ENCODE assay signal across 1 cellular context in the genomic region with DNA sequence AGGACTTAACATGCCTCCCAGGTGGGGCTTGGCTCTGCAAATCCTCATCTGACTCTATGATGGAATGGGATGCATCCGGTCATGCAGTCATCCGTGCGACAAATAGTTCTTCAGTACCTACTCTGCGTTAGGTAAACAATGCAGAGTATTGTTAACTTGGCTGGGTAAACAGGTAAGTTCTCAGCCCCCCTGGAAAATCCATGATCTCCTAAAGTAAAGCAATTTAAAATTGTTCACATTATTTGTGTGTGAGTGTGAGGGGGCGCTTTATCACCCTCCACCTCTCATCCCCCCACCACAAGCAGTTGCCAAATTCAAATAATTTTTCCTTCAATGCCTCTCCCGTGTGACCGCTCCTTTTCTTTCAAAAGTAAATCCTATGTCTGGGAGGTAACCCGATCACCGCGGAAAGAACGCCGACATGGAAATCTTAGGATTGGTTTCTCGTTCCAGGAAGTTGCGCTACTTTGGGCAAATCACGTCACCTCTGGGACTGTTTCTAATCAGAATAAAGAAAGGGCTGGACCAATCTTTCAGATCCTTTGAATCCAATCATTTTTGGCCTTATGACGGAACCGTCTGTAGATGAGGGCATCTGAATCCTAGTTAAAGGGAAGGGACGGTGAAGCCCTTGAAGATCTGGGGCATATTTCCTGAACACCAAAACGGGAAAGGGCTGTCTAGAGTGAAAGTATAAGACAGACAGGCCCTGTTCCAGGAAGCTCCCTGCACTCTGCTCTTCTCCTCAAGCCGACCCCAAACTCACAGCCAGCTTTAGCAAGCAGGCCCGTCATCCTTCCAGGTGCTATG.
TF ChIP-seq lines count a peak whose summit lies in the region.

No MANE protein-coding gene starts in this region.

TF ChIP-seq in HEK293, 187 proteins besides CTCF, POLR2A, EP300 and RAD21 (continued from another document):
- TF ChIP-seq ZNF138 (tag by site-specific recombination; IDR thresholded peaks at IDR 0.05; ENCODE audit: borderline replicate concordance), result no peak
- TF ChIP-seq EGR2 (tag by site-specific recombination; IDR thresholded peaks at IDR 0.05; ENCODE audit: low read depth), result no peak
- TF ChIP-seq, protein P1, sequence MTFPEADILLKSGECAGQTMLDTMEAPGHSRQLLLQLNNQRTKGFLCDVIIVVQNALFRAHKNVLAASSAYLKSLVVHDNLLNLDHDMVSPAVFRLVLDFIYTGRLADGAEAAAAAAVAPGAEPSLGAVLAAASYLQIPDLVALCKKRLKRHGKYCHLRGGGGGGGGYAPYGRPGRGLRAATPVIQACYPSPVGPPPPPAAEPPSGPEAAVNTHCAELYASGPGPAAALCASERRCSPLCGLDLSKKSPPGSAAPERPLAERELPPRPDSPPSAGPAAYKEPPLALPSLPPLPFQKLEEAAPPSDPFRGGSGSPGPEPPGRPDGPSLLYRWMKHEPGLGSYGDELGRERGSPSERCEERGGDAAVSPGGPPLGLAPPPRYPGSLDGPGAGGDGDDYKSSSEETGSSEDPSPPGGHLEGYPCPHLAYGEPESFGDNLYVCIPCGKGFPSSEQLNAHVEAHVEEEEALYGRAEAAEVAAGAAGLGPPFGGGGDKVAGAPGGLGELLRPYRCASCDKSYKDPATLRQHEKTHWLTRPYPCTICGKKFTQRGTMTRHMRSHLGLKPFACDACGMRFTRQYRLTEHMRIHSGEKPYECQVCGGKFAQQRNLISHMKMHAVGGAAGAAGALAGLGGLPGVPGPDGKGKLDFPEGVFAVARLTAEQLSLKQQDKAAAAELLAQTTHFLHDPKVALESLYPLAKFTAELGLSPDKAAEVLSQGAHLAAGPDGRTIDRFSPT (tag by site-specific recombination; IDR thresholded peaks at IDR 0.05), result no peak
- 0 out of 2 replicates have a peak, but pooled peaks have one; percentile 10 for TF ChIP-seq SP3 (tag by site-specific recombination; IDR thresholded peaks at IDR 0.05)
- TF ChIP-seq ZNF239 (tag by site-specific recombination; IDR thresholded peaks at IDR 0.05), result no peak
- TF ChIP-seq ZNF37A (tag by site-specific recombination; IDR thresholded peaks at IDR 0.05), result no peak
- TF ChIP-seq ZBTB1 (tag by site-specific recombination; IDR thresholded peaks at IDR 0.05), result no peak
- peak; percentile 15; the same call in 1 of the 2 replicates for TF ChIP-seq ZNF660 (tag by site-specific recombination; IDR thresholded peaks at IDR 0.05)
- no peak for TF ChIP-seq ZNF354C (tag by site-specific recombination; IDR thresholded peaks at IDR 0.05; ENCODE audit: borderline replicate concordance, low read depth)
- TF ChIP-seq, protein P2, sequence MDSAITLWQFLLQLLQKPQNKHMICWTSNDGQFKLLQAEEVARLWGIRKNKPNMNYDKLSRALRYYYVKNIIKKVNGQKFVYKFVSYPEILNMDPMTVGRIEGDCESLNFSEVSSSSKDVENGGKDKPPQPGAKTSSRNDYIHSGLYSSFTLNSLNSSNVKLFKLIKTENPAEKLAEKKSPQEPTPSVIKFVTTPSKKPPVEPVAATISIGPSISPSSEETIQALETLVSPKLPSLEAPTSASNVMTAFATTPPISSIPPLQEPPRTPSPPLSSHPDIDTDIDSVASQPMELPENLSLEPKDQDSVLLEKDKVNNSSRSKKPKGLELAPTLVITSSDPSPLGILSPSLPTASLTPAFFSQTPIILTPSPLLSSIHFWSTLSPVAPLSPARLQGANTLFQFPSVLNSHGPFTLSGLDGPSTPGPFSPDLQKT (IDR thresholded peaks at IDR 0.05; ENCODE audit: borderline replicate concordance, low read depth, low read length), result no peak
- TF ChIP-seq ZNF24 (tag by site-specific recombination; IDR thresholded peaks at IDR 0.05), result no peak
- peak; percentile 94 for TF ChIP-seq ATF2 (tag by site-specific recombination; IDR thresholded peaks at IDR 0.05; ENCODE audit: low read depth)
- TF ChIP-seq, protein P3, sequence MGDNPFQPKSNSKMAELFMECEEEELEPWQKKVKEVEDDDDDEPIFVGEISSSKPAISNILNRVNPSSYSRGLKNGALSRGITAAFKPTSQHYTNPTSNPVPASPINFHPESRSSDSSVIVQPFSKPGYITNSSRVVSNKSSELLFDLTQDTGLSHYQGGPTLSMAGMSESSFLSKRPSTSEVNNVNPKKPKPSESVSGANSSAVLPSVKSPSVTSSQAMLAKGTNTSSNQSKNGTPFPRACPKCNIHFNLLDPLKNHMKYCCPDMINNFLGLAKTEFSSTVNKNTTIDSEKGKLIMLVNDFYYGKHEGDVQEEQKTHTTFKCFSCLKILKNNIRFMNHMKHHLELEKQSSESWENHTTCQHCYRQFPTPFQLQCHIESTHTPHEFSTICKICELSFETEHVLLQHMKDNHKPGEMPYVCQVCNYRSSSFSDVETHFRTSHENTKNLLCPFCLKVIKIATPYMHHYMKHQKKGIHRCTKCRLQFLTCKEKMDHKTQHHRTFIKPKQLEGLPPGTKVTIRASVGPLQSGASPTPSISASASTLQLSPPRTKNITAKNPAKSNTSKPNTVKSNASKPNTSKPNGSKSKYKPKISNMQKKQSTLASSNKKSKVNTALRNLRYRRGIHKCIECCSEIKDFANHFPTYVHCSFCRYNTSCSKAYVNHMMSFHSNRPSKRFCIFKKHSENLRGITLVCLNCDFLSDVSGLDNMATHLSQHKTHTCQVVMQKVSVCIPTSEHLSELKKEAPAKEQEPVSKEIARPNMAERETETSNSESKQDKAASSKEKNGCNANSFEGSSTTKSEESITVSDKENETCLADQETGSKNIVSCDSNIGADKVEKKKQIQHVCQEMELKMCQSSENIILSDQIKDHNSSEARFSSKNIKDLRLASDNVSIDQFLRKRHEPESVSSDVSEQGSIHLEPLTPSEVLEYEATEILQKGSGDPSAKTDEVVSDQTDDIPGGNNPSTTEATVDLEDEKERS (tag by site-specific recombination; IDR thresholded peaks at IDR 0.05), result no peak
- TF ChIP-seq, protein P4, sequence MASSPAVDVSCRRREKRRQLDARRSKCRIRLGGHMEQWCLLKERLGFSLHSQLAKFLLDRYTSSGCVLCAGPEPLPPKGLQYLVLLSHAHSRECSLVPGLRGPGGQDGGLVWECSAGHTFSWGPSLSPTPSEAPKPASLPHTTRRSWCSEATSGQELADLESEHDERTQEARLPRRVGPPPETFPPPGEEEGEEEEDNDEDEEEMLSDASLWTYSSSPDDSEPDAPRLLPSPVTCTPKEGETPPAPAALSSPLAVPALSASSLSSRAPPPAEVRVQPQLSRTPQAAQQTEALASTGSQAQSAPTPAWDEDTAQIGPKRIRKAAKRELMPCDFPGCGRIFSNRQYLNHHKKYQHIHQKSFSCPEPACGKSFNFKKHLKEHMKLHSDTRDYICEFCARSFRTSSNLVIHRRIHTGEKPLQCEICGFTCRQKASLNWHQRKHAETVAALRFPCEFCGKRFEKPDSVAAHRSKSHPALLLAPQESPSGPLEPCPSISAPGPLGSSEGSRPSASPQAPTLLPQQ (tag by site-specific recombination; IDR thresholded peaks at IDR 0.05), result peak; percentile 45; the same call in 1 of the 2 replicates
- peak; percentile 90 for TF ChIP-seq ZBTB21 (tag by site-specific recombination; IDR thresholded peaks at IDR 0.05)
- no peak for TF ChIP-seq ZNF302 (tag by site-specific recombination; IDR thresholded peaks at IDR 0.05; ENCODE audit: low read depth)
- peak; percentile 95 for TF ChIP-seq ZNF121 (tag by site-specific recombination; IDR thresholded peaks at IDR 0.05)
- no peak for TF ChIP-seq ZNF202 (tag by site-specific recombination; IDR thresholded peaks at IDR 0.05; ENCODE audit: borderline replicate concordance)
- 0 out of 2 replicates have a peak, but pooled peaks have one; percentile 17 for TF ChIP-seq ZNF639 (tag by site-specific recombination; IDR thresholded peaks at IDR 0.05)
